8 cellular contexts compared by ENCODE assay signal in the genomic region with DNA sequence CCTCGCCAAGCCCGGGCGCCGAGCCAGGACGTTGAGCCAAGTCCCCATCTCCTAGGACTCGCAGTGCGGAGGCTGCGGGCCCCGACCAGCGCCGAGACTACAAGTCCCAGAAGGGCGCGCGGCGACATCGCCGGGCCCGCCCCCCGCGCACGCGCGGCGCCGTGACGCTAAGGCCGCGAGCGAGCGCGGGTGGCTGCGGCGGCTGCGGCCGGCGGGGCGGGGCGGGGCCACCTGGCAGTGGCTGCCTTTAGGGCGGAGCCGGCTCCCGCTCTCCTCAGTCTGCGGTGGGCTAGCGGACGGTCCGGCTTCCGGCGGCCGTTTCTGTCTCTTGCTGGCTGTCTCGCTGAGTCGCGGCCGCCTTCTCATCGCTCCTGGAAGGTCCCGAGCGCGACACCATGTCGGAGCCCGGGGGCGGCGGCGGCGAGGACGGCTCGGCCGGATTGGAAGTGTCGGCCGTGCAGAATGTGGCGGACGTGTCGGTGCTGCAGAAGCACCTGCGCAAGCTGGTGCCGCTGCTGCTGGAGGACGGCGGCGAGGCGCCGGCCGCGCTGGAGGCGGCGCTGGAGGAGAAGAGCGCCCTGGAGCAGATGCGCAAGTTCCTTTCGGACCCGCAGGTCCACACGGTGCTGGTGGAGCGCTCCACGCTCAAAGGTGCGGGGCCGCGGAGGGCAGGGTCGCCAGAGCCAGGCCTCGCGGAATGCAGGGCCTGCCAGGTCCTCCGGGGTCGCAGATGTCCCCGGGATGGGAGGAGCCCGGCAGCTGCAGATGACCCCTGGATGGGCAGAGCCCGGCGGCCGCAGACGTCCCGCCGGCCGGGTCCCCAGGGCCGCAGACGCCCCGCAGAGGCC. TPM values are rescaled to one million over a fixed set of nuclear protein-coding genes. Genes with fewer than 3 reads are reported as not detected.
DNase-seq lines count a peak whose midpoint lies in the region; ATAC-seq and TF ChIP-seq lines count a peak whose summit lies in the region.

Gene DYNC1H1, plus strand, starts transcription at position 277 of the 848 bp plus-strand sequence. Its CDS starts 119 bp downstream, at position 396.

- peaks cover 50% of the 10 kb centered on the region for H3K79me2 ChIP-seq in mammary epithelial cell (ENCODE audit: insufficient read depth, low read length)

- peak within 1 kb of the TSS; percentile 87 for H2AFZ ChIP-seq in mammary epithelial cell (ENCODE audit: low read depth, low read length)

- peaks cover 5% of the 10 kb centered on the region for H3K36me3 ChIP-seq in mammary epithelial cell (ENCODE audit: insufficient read depth, low read length)

- dilution Hi-C loops in mammary epithelial cell (cut with HindIII; ENCODE audit: low sequenced_read_pairs): no loop called here

- DNase-seq in AG04450 (ENCODE audit: low read depth, low spot score) (peak; percentile 83), NCI-H345 (lab: John Stamatoyannopoulos, UW) (peak; percentile 97), WTC11 (ENCODE audit: low spot score) (peak; percentile 90), mammary epithelial cell (peak; percentile 84), iPS-NIHi11 (ENCODE audit: low spot score) (peak; percentile 94)

- peaks cover 39% of the 10 kb centered on the region for H3K27me3 Mint-ChIP-seq in WTC11 (ENCODE audit: low read depth)

- POLR2A ChIA-PET in AG04450 (lab: Yijun Ruan, JAX) (no interaction called here), WTC11 (lab: Charles Lee) (interaction anchor here (1.4 kb wide), 1 partner anchor 124 kb away, joined by 9 read pairs; no protein-coding TSS in a partner anchor)

- peak within 1 kb of the TSS; percentile 87 for H3K9ac ChIP-seq in mammary epithelial cell (ENCODE audit: insufficient read depth, low read length)

- H3K36me3 Mint-ChIP-seq in WTC11: peaks cover 11% of the 10 kb centered on the region

- peak within 1 kb of the TSS; percentile 89 for H3K4me3 Mint-ChIP-seq in WTC11

- in situ Hi-C loops in mammary epithelial cell (cut with MboI; ENCODE audit: low sequenced_read_pairs in 2 of 2): loop anchor here in 1 of 2 donors (10.0 kb wide), 1 partner anchor 350 kb away; the partner anchor contains the start of gene ZNF839

- H3K27ac ChIP-seq in AG04450 (ENCODE audit: low read depth, low read length) (peak within 1 kb of the TSS; percentile 65), mammary epithelial cell (ENCODE audit: insufficient read depth, low read depth, low read length) (peak within 1 kb of the TSS; percentile 80), skin epidermis (peak within 1 kb of the TSS; percentile 84 to 99 (median 93))

- peaks cover 32% of the 10 kb centered on the region for H3K4me1 ChIP-seq in mammary epithelial cell (ENCODE audit: insufficient read depth, low read length)

- intact Hi-C loops in mammary epithelial cell (cut with micrococcal nuclease): loop anchor here (5.0 kb wide), 1 partner anchor 273 kb away; no protein-coding TSS in a partner anchor

- TSS peak; percentile 46 for BruUV-seq in mammary epithelial cell (replicated peaks; lab: Mats Ljungman, UMichigan)

- TF ChIP-seq CTCF in AG04450 (IDR thresholded peaks at IDR 0.05; ENCODE audit: low read depth, low read length) (no peak), WTC11 (IDR thresholded peaks at IDR 0.05) (no peak), mammary epithelial cell (conservative IDR thresholded peaks at IDR 0.05 in 1 of 2, IDR thresholded peaks at IDR 0.05 in 1 of 2; ENCODE audit: extremely low read depth in 1 of 2, insufficient read depth in 1 of 2, low read depth in 1 of 2, low read length in 2 of 2) (no peak)

- WGBS in mammary epithelial cell (ENCODE audit: low coverage, missing lambda C conversion rate): 0% methylated on average over 29 of the region's 108 CpGs

- no peaks in the 10 kb centered on the region for H3K9me3 Mint-ChIP-seq in WTC11

- H3K4me2 ChIP-seq in mammary epithelial cell (ENCODE audit: insufficient read depth, low read depth, low read length): peak within 1 kb of the TSS; percentile 91

- H3K4me3 ChIP-seq in AG04450 (ENCODE audit: low read depth, low read length) (peak within 1 kb of the TSS; percentile 92), mammary epithelial cell (replicated peaks in 1 of 3; ENCODE audit: insufficient read depth in 1 of 3, low read depth in 2 of 3, low read length in 3 of 3) (peak within 1 kb of the TSS; percentile 86 to 97 (median 97)), skin epidermis (peak within 1 kb of the TSS; percentile 71 to 100 (median 92))

- CTCF ChIA-PET in AG04450 (lab: Charles Lee): no interaction called here
- CTCF ChIA-PET in WTC11 (lab: Charles Lee): interaction anchor here (0.8 to 1.8 kb wide), 4 partner anchors 16 to 257 kb away, joined by 3 to 6 read pairs (median 4); no protein-coding TSS in a partner anchor
- CTCF ChIA-PET in mammary epithelial cell (lab: Charles Lee; ENCODE audit: low non-redundant PET): no interaction called here

- H3K9me3 ChIP-seq in AG04450 (ENCODE audit: control insufficient read depth, insufficient read depth, low read length): no peaks in the 10 kb centered on the region; the same call in 1 of the 2 replicates
- H3K9me3 ChIP-seq in mammary epithelial cell (replicated peaks; ENCODE audit: insufficient read depth, low read length): no peaks in the 10 kb centered on the region

- peaks cover 30% of the 10 kb centered on the region for H3K4me1 Mint-ChIP-seq in WTC11

- H3K27ac Mint-ChIP-seq in WTC11: peak within 1 kb of the TSS; percentile 78

- H4K20me1 ChIP-seq in mammary epithelial cell (ENCODE audit: insufficient read depth, low read length): no peaks in the 10 kb centered on the region

- H3K27me3 ChIP-seq in AG04450 (ENCODE audit: control insufficient read depth, insufficient read depth, low read length) (no peaks in the 10 kb centered on the region), mammary epithelial cell (ENCODE audit: insufficient read depth, low read length) (no peaks in the 10 kb centered on the region)

- peak; percentile 87 for ATAC-seq in GM19023 (IDR thresholded peaks at IDR 0.05; ENCODE audit: unreplicated experiment)
- peak; percentile 81 for ATAC-seq in HG03175 (IDR thresholded peaks at IDR 0.05; ENCODE audit: unreplicated experiment)
- peak; percentile 85 for ATAC-seq in WTC11

TF ChIP-seq in WTC11, 78 proteins besides CTCF, POLR2A, EP300 and RAD21 (continues in another document):
- TF ChIP-seq ETV6 (CRISPR knock-in tag; IDR thresholded peaks at IDR 0.05): peak; percentile 85; the same call in 1 of the 2 replicates
- TF ChIP-seq CREB1 (CRISPR knock-in tag; IDR thresholded peaks at IDR 0.05): no peak
- no peak for TF ChIP-seq ZNF219 (CRISPR knock-in tag; IDR thresholded peaks at IDR 0.05; ENCODE audit: borderline replicate concordance)
- TF ChIP-seq, protein P1, sequence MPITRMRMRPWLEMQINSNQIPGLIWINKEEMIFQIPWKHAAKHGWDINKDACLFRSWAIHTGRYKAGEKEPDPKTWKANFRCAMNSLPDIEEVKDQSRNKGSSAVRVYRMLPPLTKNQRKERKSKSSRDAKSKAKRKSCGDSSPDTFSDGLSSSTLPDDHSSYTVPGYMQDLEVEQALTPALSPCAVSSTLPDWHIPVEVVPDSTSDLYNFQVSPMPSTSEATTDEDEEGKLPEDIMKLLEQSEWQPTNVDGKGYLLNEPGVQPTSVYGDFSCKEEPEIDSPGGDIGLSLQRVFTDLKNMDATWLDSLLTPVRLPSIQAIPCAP (CRISPR knock-in tag; IDR thresholded peaks at IDR 0.05): peak; percentile 45; the same call in 1 of the 2 replicates
- TF ChIP-seq, protein P2, sequence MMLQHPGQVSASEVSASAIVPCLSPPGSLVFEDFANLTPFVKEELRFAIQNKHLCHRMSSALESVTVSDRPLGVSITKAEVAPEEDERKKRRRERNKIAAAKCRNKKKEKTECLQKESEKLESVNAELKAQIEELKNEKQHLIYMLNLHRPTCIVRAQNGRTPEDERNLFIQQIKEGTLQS (CRISPR knock-in tag; conservative IDR thresholded peaks at IDR 0.05): no peak; the same call in 1 of the 2 replicates
- no peak for TF ChIP-seq ATF1 (CRISPR knock-in tag; IDR thresholded peaks at IDR 0.05)
- no peak for TF ChIP-seq ZSCAN18 (CRISPR knock-in tag; IDR thresholded peaks at IDR 0.05)
- TF ChIP-seq RELA (CRISPR knock-in tag; IDR thresholded peaks at IDR 0.05; ENCODE audit: borderline replicate concordance): no peak
- TF ChIP-seq E2F4 (CRISPR knock-in tag; IDR thresholded peaks at IDR 0.05; ENCODE audit: borderline replicate concordance, low read depth): peak; percentile 32; the same call in 1 of the 2 replicates
- TF ChIP-seq ZNF671 (CRISPR knock-in tag; IDR thresholded peaks at IDR 0.05): no peak
- TF ChIP-seq ZNF396 (CRISPR knock-in tag; IDR thresholded peaks at IDR 0.05; ENCODE audit: borderline replicate concordance): no peak
- peak; percentile 55; the same call in 1 of the 2 replicates for TF ChIP-seq ESRRA (CRISPR knock-in tag; IDR thresholded peaks at IDR 0.05; ENCODE audit: borderline replicate concordance)

RNA-seq across cellular contexts. Expression of gene DYNC1H1, which starts in this region (rescaled TPM):
- polyA plus RNA-seq in AG04450 (2011; rRNA removed): 189 and 300 TPM in 2 replicates
- polyA minus RNA-seq in AG04450 (2011; rRNA and poly(A)+ RNA removed): 792 and 915 TPM in 2 replicates
- 382 to 438 TPM (median 392 TPM) in 3 replicates for total RNA-seq in WTC11 (2021)
- total RNA-seq in mammary epithelial cell: 100 to 1,000 TPM; 557 to 626 TPM
- 144 TPM for polyA plus RNA-seq in mammary epithelial cell
- 733 TPM for polyA minus RNA-seq in mammary epithelial cell

Comparison
In these comparisons a context has a peak if more than half of its experiments do, and no peak if none do; other contexts are left out.
1. Peak in every context shown above with its lines: DNase-seq, ATAC-seq, H3K4me3 ChIP-seq and H3K27ac ChIP-seq.